ENCODE assay signal across 2 cellular contexts in the genomic region with DNA sequence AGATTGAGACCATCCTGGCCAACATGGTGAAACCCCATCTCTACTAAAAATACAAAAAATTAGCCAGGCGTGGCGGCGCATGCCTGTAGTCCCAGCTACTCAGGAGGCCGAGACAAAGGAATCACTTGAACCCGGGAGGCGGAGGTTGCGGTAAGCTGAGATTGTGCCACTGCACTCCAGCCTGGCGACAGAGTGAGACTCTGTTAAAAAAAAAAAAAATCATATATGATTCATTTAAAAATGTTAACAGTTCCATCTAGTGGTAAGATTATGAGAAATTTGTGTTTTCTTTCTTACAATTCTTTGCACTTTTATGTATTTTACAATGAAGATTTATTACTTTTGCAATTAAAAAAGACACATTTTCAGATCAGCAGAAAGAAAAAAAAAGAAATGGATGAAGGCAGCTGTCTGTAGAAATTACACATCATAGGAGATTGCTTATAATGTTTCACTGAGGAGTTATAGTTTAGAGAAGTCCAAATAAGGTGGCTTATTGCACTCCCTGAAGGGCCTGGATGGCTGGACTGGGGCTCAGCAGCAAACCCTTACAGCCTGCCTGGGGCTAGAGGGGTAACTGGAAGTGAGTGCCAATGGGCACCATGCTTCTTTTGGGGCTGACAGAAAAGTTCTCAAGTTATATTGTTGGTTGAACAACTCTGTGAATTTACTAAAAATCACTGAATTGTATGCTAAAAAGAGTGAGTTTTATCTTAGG.
TF ChIP-seq lines count a peak whose summit lies in the region.

No MANE protein-coding gene starts in this region.

TF ChIP-seq in K562, 482 proteins besides CTCF, POLR2A, EP300 and RAD21:
- TF ChIP-seq ARHGAP35 (IDR thresholded peaks at IDR 0.05; ENCODE audit: partially characterized antibody) = no peak
- TF ChIP-seq ZNF384 (IDR thresholded peaks at IDR 0.05; ENCODE audit: low read depth, low read length) = peak; percentile 57; the same call in 1 of the 2 replicates

TF ChIP-seq in neural cell, 6 proteins besides CTCF, POLR2A, EP300 and RAD21:
- no peak for TF ChIP-seq TAF1 (IDR thresholded peaks at IDR 0.05; ENCODE audit: low read depth)
- TF ChIP-seq MXI1 (conservative IDR thresholded peaks at IDR 0.05; ENCODE audit: poor library complexity, severe bottlenecking) = no peak
- peak; percentile 48 for TF ChIP-seq SMC3 (conservative IDR thresholded peaks at IDR 0.05; ENCODE audit: poor library complexity)
- TF ChIP-seq EZH2 (IDR thresholded peaks at IDR 0.05; ENCODE audit: borderline replicate concordance, insufficient read depth, low read length, poor library complexity, severe bottlenecking) = no peak
TF ChIP-seq in neural cell: peak in this region for 1.
